In the genomic region with DNA sequence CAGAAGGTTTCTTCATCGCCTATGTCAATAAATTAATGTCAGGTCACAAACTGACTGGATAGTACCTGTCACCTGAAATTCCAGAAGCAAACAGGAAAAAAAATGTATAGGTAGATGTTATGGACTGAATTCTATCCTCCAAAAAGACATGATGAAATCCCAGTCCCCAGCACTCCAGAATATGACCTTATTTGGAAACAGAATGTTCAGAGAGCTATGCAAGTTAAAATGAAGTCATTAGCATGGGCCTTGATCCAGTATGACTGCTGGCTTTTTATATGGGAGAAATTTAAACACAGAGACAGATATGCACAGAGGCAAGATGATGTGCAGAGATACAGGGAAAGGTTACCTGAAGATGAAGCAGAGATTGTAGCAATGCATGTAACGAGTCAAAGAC, we compare ENCODE assay signal across 1 cellular context.
TF ChIP-seq lines count a peak whose summit lies in the region.

No MANE protein-coding gene starts in this region.

TF ChIP-seq in GM23338, 12 proteins besides CTCF, POLR2A, EP300 and RAD21 (continued from another document):
- TF ChIP-seq, protein P1, sequence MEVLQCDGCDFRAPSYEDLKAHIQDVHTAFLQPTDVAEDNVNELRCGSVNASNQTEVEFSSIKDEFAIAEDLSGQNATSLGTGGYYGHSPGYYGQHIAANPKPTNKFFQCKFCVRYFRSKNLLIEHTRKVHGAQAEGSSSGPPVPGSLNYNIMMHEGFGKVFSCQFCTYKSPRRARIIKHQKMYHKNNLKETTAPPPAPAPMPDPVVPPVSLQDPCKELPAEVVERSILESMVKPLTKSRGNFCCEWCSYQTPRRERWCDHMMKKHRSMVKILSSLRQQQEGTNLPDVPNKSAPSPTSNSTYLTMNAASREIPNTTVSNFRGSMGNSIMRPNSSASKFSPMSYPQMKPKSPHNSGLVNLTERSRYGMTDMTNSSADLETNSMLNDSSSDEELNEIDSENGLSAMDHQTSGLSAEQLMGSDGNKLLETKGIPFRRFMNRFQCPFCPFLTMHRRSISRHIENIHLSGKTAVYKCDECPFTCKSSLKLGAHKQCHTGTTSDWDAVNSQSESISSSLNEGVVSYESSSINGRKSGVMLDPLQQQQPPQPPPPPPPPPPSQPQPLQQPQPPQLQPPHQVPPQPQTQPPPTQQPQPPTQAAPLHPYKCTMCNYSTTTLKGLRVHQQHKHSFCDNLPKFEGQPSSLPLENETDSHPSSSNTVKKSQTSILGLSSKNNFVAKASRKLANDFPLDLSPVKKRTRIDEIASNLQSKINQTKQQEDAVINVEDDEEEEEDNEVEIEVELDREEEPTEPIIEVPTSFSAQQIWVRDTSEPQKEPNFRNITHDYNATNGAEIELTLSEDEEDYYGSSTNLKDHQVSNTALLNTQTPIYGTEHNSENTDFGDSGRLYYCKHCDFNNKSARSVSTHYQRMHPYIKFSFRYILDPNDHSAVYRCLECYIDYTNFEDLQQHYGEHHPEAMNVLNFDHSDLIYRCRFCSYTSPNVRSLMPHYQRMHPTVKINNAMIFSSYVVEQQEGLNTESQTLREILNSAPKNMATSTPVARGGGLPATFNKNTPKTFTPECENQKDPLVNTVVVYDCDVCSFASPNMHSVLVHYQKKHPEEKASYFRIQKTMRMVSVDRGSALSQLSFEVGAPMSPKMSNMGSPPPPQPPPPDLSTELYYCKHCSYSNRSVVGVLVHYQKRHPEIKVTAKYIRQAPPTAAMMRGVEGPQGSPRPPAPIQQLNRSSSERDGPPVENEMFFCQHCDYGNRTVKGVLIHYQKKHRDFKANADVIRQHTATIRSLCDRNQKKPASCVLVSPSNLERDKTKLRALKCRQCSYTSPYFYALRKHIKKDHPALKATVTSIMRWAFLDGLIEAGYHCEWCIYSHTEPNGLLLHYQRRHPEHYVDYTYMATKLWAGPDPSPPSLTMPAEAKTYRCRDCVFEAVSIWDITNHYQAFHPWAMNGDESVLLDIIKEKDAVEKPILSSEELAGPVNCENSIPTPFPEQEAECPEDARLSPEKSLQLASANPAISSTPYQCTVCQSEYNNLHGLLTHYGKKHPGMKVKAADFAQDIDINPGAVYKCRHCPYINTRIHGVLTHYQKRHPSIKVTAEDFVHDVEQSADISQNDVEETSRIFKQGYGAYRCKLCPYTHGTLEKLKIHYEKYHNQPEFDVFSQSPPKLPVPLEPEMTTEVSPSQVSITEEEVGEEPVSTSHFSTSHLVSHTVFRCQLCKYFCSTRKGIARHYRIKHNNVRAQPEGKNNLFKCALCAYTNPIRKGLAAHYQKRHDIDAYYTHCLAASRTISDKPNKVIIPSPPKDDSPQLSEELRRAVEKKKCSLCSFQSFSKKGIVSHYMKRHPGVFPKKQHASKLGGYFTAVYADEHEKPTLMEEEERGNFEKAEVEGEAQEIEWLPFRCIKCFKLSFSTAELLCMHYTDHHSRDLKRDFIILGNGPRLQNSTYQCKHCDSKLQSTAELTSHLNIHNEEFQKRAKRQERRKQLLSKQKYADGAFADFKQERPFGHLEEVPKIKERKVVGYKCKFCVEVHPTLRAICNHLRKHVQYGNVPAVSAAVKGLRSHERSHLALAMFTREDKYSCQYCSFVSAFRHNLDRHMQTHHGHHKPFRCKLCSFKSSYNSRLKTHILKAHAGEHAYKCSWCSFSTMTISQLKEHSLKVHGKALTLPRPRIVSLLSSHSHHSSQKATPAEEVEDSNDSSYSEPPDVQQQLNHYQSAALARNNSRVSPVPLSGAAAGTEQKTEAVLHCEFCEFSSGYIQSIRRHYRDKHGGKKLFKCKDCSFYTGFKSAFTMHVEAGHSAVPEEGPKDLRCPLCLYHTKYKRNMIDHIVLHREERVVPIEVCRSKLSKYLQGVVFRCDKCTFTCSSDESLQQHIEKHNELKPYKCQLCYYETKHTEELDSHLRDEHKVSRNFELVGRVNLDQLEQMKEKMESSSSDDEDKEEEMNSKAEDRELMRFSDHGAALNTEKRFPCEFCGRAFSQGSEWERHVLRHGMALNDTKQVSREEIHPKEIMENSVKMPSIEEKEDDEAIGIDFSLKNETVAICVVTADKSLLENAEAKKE (CRISPR knock-in tag; IDR thresholded peaks at IDR 0.05), result no peak
- TF ChIP-seq JUNB (IDR thresholded peaks at IDR 0.05; ENCODE audit: unreplicated experiment), result no peak
- TF ChIP-seq EZH2 (IDR thresholded peaks at IDR 0.05; ENCODE audit: low read depth, unreplicated experiment), result no peak
- no peak for TF ChIP-seq ZNF114 (CRISPR knock-in tag; IDR thresholded peaks at IDR 0.05)
- TF ChIP-seq EZH2phosphoT487 (IDR thresholded peaks at IDR 0.05; ENCODE audit: unreplicated experiment), result no peak
- no peak for TF ChIP-seq POLR2AphosphoS5 (IDR thresholded peaks at IDR 0.05; ENCODE audit: low read depth)
- no peak for TF ChIP-seq CREB1 (CRISPR knock-in tag; IDR thresholded peaks at IDR 0.05; ENCODE audit: low read depth)
- TF ChIP-seq, protein P2, sequence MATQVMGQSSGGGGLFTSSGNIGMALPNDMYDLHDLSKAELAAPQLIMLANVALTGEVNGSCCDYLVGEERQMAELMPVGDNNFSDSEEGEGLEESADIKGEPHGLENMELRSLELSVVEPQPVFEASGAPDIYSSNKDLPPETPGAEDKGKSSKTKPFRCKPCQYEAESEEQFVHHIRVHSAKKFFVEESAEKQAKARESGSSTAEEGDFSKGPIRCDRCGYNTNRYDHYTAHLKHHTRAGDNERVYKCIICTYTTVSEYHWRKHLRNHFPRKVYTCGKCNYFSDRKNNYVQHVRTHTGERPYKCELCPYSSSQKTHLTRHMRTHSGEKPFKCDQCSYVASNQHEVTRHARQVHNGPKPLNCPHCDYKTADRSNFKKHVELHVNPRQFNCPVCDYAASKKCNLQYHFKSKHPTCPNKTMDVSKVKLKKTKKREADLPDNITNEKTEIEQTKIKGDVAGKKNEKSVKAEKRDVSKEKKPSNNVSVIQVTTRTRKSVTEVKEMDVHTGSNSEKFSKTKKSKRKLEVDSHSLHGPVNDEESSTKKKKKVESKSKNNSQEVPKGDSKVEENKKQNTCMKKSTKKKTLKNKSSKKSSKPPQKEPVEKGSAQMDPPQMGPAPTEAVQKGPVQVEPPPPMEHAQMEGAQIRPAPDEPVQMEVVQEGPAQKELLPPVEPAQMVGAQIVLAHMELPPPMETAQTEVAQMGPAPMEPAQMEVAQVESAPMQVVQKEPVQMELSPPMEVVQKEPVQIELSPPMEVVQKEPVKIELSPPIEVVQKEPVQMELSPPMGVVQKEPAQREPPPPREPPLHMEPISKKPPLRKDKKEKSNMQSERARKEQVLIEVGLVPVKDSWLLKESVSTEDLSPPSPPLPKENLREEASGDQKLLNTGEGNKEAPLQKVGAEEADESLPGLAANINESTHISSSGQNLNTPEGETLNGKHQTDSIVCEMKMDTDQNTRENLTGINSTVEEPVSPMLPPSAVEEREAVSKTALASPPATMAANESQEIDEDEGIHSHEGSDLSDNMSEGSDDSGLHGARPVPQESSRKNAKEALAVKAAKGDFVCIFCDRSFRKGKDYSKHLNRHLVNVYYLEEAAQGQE (IDR thresholded peaks at IDR 0.05; ENCODE audit: unreplicated experiment), result no peak
- TF ChIP-seq ZNF331 (CRISPR knock-in tag; IDR thresholded peaks at IDR 0.05; ENCODE audit: low read depth), result no peak
- TF ChIP-seq STAT1 (IDR thresholded peaks at IDR 0.05; ENCODE audit: unreplicated experiment), result no peak
